17 cellular contexts compared by ENCODE assay signal in genomic region chr21:35134299-35134698, GRCh38.
A peak's percentile ranks its signal among the peaks of the same experiment; 100 is the strongest.
DNase-seq lines count a peak whose midpoint lies in the region; ATAC-seq, FAIRE-seq and TF ChIP-seq lines count a peak whose summit lies in the region.
"Had no signal": no experiment of that assay in that cellular context is flagged by ENCODE, and none has a peak within 500 bp of the region (broad histone marks: within the 10 kb centered on the region; RNA-seq: fewer than 3 reads in every experiment).

No MANE protein-coding gene starts in this region.

- ATAC-seq in upper lobe of right lung (peak; percentile 67), HG02885 (IDR thresholded peaks at IDR 0.05; ENCODE audit: poor library complexity, unreplicated experiment) (no peak), GM19455 (IDR thresholded peaks at IDR 0.05; ENCODE audit: unreplicated experiment) (no peak)
- ATAC-seq: A549; CD8-positive, alpha-beta T cell; GM23338 had no signal

- no peak overlapping the region for H3K9ac ChIP-seq in keratinocyte (ENCODE audit: control insufficient read depth, extremely low read depth, insufficient read depth, low read length)

- CTCF ChIA-PET in Calu3 (lab: Charles Lee): no interaction called here

- H2AFZ ChIP-seq in keratinocyte (ENCODE audit: control insufficient read depth, low read length): no peak overlapping the region
- H2AFZ ChIP-seq: GM23338 had no signal

- H3K4me1 ChIP-seq in keratinocyte (ENCODE audit: control insufficient read depth, extremely low read depth, insufficient read depth, low read length): peaks cover 36% of the 10 kb centered on the region
- H3K4me1 ChIP-seq in upper lobe of right lung: no peaks in the 10 kb centered on the region
- H3K4me1 ChIP-seq: BE2C had no signal

- intact Hi-C loops in Calu3 (cut with micrococcal nuclease; ENCODE audit: unreplicated experiment): no loop called here
- intact Hi-C loops in upper lobe of right lung (cut with DNase I): no loop called here

- H3K36me3 ChIP-seq in keratinocyte (ENCODE audit: control insufficient read depth in 2 of 2, extremely low read depth in 1 of 2, insufficient read depth in 2 of 2, low read length in 2 of 2) (no peaks in the 10 kb centered on the region), upper lobe of right lung (no peaks in the 10 kb centered on the region)
- H3K36me3 ChIP-seq: BE2C had no signal

- TF ChIP-seq POLR2A in GM12892 (IDR thresholded peaks at IDR 0.05; ENCODE audit: low read depth, low read length): no peak

- no peaks in the 10 kb centered on the region for H3K9me1 ChIP-seq in keratinocyte (ENCODE audit: control insufficient read depth, extremely low read depth, insufficient read depth, low read length)

- H3K27ac Mint-ChIP-seq in Calu3 (ENCODE audit: unreplicated experiment): peak overlapping the region; percentile 56
- H3K27ac Mint-ChIP-seq: CD8-positive, alpha-beta T cell; GM23338; IgD-negative memory B cell had no signal

- H3K27me3 Mint-ChIP-seq in Calu3 (ENCODE audit: unreplicated experiment): no peaks in the 10 kb centered on the region

- H3K9me3 ChIP-seq in keratinocyte (ENCODE audit: control insufficient read depth, low read depth, low read length) (no peaks in the 10 kb centered on the region), upper lobe of right lung (no peaks in the 10 kb centered on the region)
- H3K9me3 ChIP-seq: A549, BE2C had no signal

- H3K4me3 ChIP-seq in keratinocyte (ENCODE audit: control insufficient read depth in 2 of 3, extremely low read depth in 1 of 3, insufficient read depth in 2 of 3, low read depth in 1 of 3, low read length in 3 of 3) (no peak overlapping the region), upper lobe of right lung (no peak overlapping the region)
- H3K4me3 ChIP-seq: A549, GM23338 had no signal

- H3K4me3 Mint-ChIP-seq in Calu3 (ENCODE audit: low read depth, unreplicated experiment): no peak overlapping the region
- H3K4me3 Mint-ChIP-seq: CD8-positive, alpha-beta T cell; GM23338; IgD-negative memory B cell had no signal

- FAIRE-seq in GM12892 (lab: Jason Lieb, UNC) (peak; percentile 14), keratinocyte (lab: Jason Lieb, UNC) (peak; percentile 17)
- FAIRE-seq: A549, GM18507 had no signal

- peaks cover 5% of the 10 kb centered on the region for H3K36me3 Mint-ChIP-seq in Calu3 (ENCODE audit: insufficient read depth, unreplicated experiment)
- H3K36me3 Mint-ChIP-seq: CD8-positive, alpha-beta T cell; IgD-negative memory B cell had no signal

- BruUV-seq in Calu3 (replicated peaks; lab: Mats Ljungman, UMichigan): no TSS peak

- H3K4me1 Mint-ChIP-seq in Calu3 (ENCODE audit: low read depth, unreplicated experiment): peaks cover 46% of the 10 kb centered on the region

- TF ChIP-seq CTCF in Calu3 (IDR thresholded peaks at IDR 0.05; ENCODE audit: unreplicated experiment) (no peak), keratinocyte (optimal IDR thresholded peaks at IDR 0.05 in 1 of 3, IDR thresholded peaks at IDR 0.05 in 1 of 3, conservative IDR thresholded peaks at IDR 0.05 in 1 of 3; ENCODE audit: extremely low read depth in 1 of 3, insufficient read depth in 2 of 3, low read length in 3 of 3) (no peak), upper lobe of right lung (IDR thresholded peaks at IDR 0.05) (no peak)

- DNase-seq in Calu3 (no peak), GM12892 (ENCODE audit: insufficient read length) (no peak), keratinocyte (ENCODE audit: low read depth, low spot score) (no peak), upper lobe of right lung (no peak)
- DNase-seq: BE2C; CD8-positive, alpha-beta T cell; COR-L47; DND-41; GDM1; H7 had no signal

- no peak overlapping the region for H3K4me2 ChIP-seq in keratinocyte (ENCODE audit: control insufficient read depth, extremely low read depth, insufficient read depth, low read depth, low read length)
- H3K4me2 ChIP-seq: A549, GM23338 had no signal

- dilution Hi-C loops in keratinocyte (cut with MboI; ENCODE audit: extremely low pct_ligation_motif_present, low sequenced_read_pairs): no loop called here

- H3K27ac ChIP-seq in keratinocyte (ENCODE audit: control insufficient read depth, insufficient read depth, low read length) (no peak overlapping the region), upper lobe of right lung (no peak overlapping the region)
- H3K27ac ChIP-seq: A549, C4-2B had no signal

- peaks cover 3% of the 10 kb centered on the region for H3K9me3 Mint-ChIP-seq in Calu3 (ENCODE audit: low read depth, unreplicated experiment)
- H3K9me3 Mint-ChIP-seq: GM23338 had no signal

- no peaks in the 10 kb centered on the region for H4K20me1 ChIP-seq in keratinocyte (ENCODE audit: control insufficient read depth, extremely low read depth, insufficient read depth, low read length)

- no peaks in the 10 kb centered on the region for H3K79me2 ChIP-seq in keratinocyte (ENCODE audit: control insufficient read depth, insufficient read depth, low read length)

- H3K27me3 ChIP-seq in keratinocyte (ENCODE audit: control insufficient read depth, extremely low read depth, insufficient read depth, low read length): no peaks in the 10 kb centered on the region
- H3K27me3 ChIP-seq in upper lobe of right lung: no peaks in the 10 kb centered on the region
- H3K27me3 ChIP-seq: BE2C had no signal
